Comparison of ENCODE assay signal across 34 cellular contexts in genomic region chr2:82345910-82346309, GRCh38.
"Had no signal": no experiment of that assay in that cellular context is flagged by ENCODE, and none has a peak within 500 bp of the region (broad histone marks: within the 10 kb centered on the region; RNA-seq: fewer than 3 reads in every experiment).

No MANE protein-coding gene starts in this region.

- H3K9me3 ChIP-seq: MG63 had no signal

- H3K4me3 ChIP-seq: MG63 had no signal

- H3K27me3 ChIP-seq: MG63 had no signal

- H3K36me3 ChIP-seq: MG63 had no signal

- DNase-seq: Karpas-422, Kasumi-1, MG63, MM.1S, MV-4-11, NCI-H1048, NCI-H1092, NCI-H1092 treated with DMSO at 0.1 percent for 48 hours, NCI-H1105, NCI-H1105 treated with DMSO at 0.1 percent for 48 hours, NCI-H1417, NCI-H1417 treated with DMSO at 0.1 percent for 48 hours, NCI-H1436, NCI-H1436 treated with DMSO at 0.1 percent for 48 hours, NCI-H146, NCI-H1694, NCI-H1694 treated with DMSO at 0.1 percent for 48 hours, NCI-H187, NCI-H187 treated with DMSO at 0.1 percent for 48 hours, NCI-H1930, NCI-H2029, NCI-H2029 treated with DMSO at 0.1 percent for 48 hours, NCI-H2081, NCI-H2081 treated with DMSO at 0.1 percent for 48 hours, NCI-H2107, NCI-H2171, NCI-H2171 treated with DMSO at 0.1 percent for 48 hours, NCI-H2227 treated with DMSO at 0.1 percent for 48 hours, NCI-H226, NCI-H345, NCI-H446, NCI-H446 treated with DMSO at 0.1 percent for 48 hours, NCI-H510A, NCI-H510A treated with DMSO at 0.1 percent for 48 hours had no signal
